ENCODE assay signal across 19 cellular contexts in genomic region chr18:8439091-8439490, GRCh38.
DNase-seq lines count a peak whose midpoint lies in the region; ATAC-seq and TF ChIP-seq lines count a peak whose summit lies in the region.
"Had no signal": no experiment of that assay in that cellular context is flagged by ENCODE, and none has a peak within 500 bp of the region (broad histone marks: within the 10 kb centered on the region; RNA-seq: fewer than 3 reads in every experiment).

No MANE protein-coding gene starts in this region.

- H3K4me1 Mint-ChIP-seq in type B pancreatic cell (ENCODE audit: unreplicated experiment) = no peaks in the 10 kb centered on the region
- H3K4me1 Mint-ChIP-seq: CD4-positive, CD25-positive, alpha-beta regulatory T cell; CD8-positive, alpha-beta memory T cell had no signal

- no peak overlapping the region for H3K9ac ChIP-seq in GM23248

- DNase-seq in GM23248 (peak; percentile 4), NCI-H226 (peak; percentile 81), T1000 (lab: John Stamatoyannopoulos, UW) (peak; percentile 55), type B pancreatic cell (ENCODE audit: extremely low spot score, unreplicated experiment) (peak; percentile 40), NCI-H345 treated with DMSO at 0.1 percent for 48 hours (lab: John Stamatoyannopoulos, UW; ENCODE audit: unreplicated experiment) (no peak), COLO668 (lab: John Stamatoyannopoulos, UW; ENCODE audit: unreplicated experiment) (no peak)
- DNase-seq: ACHN; BE2C; C1 segment of cervical spinal cord; Caco-2; CD4-positive, CD25-positive, alpha-beta regulatory T cell; CD8-positive, alpha-beta memory T cell; GDM1; GOT3; H7; HFFc6; IMR-90 had no signal

- ATAC-seq in HG02678 (IDR thresholded peaks at IDR 0.05; ENCODE audit: unreplicated experiment) = no peak
- ATAC-seq: HCT116 had no signal

- 71 to 84% methylated on average over 4 of the region's 4 CpGs for WGBS in GM23248 (ENCODE audit: low coverage in 1 of 2, low lambda C conversion rate in 2 of 2, missing lambda C conversion rate in 2 of 2), 2 experiments

- H3K27me3 Mint-ChIP-seq in type B pancreatic cell = no peaks in the 10 kb centered on the region
- H3K27me3 Mint-ChIP-seq: CD8-positive, alpha-beta memory T cell had no signal

- H3K27me3 ChIP-seq in GM23248 (replicated peaks; ENCODE audit: insufficient read depth) = peaks cover 4% of the 10 kb centered on the region
- H3K27me3 ChIP-seq: BE2C had no signal

- H3F3A ChIP-seq in GM23248 (ENCODE audit: insufficient read depth) = no peaks in the 10 kb centered on the region

- no peak overlapping the region for H3K4me3 Mint-ChIP-seq in type B pancreatic cell
- H3K4me3 Mint-ChIP-seq: CD4-positive, CD25-positive, alpha-beta regulatory T cell; CD8-positive, alpha-beta memory T cell; HFFc6 had no signal

- H3K79me2 ChIP-seq in GM23248 (ENCODE audit: insufficient read depth) = no peaks in the 10 kb centered on the region

- TF ChIP-seq CTCF in type B pancreatic cell (conservative IDR thresholded peaks at IDR 0.05) = no peak

- H3K27ac Mint-ChIP-seq in type B pancreatic cell = no peak overlapping the region
- H3K27ac Mint-ChIP-seq: CD4-positive, CD25-positive, alpha-beta regulatory T cell; CD8-positive, alpha-beta memory T cell; HFFc6 had no signal

- no peak overlapping the region for H3K4me3 ChIP-seq in GM23248

- H3K4me1 ChIP-seq in GM23248 (ENCODE audit: insufficient read depth) = no peaks in the 10 kb centered on the region
- H3K4me1 ChIP-seq: BE2C, Caco-2 had no signal

- no peak overlapping the region for H3K27ac ChIP-seq in GM23248

- H2AFZ ChIP-seq in GM23248 = no peak overlapping the region

- H3K9me2 ChIP-seq in GM23248 (ENCODE audit: insufficient read depth) = no peaks in the 10 kb centered on the region

- in situ Hi-C loops in GM23248 (cut with MboI) = no loop called here

- no peaks in the 10 kb centered on the region for H4K20me1 ChIP-seq in GM23248 (ENCODE audit: insufficient read depth)

- H3K36me3 Mint-ChIP-seq in type B pancreatic cell = no peaks in the 10 kb centered on the region
- H3K36me3 Mint-ChIP-seq: CD4-positive, CD25-positive, alpha-beta regulatory T cell; CD8-positive, alpha-beta memory T cell had no signal

- no peaks in the 10 kb centered on the region for H3K9me3 ChIP-seq in GM23248 (ENCODE audit: low read depth)
- H3K9me3 ChIP-seq: BE2C, Caco-2 had no signal

- H3K9me3 Mint-ChIP-seq in type B pancreatic cell = no peaks in the 10 kb centered on the region
- H3K9me3 Mint-ChIP-seq: HFFc6 had no signal

- H3K4me2 ChIP-seq in GM23248 (ENCODE audit: unreplicated experiment) = no peak overlapping the region

- no peaks in the 10 kb centered on the region for H3K36me3 ChIP-seq in GM23248 (ENCODE audit: low read depth)
- H3K36me3 ChIP-seq: BE2C had no signal

Comparison
In these comparisons a context has a peak if more than half of its experiments do, and no peak if none do; other contexts are left out.
1. DNase-seq: peak in GM23248 (single experiment), NCI-H226 (single experiment), T1000 (single experiment) and type B pancreatic cell (single experiment); none in NCI-H345 treated with DMSO at 0.1 percent for 48 hours (single experiment) and COLO668 (single experiment).